ENCODE assay signal across 29 cellular contexts in the genomic region with DNA sequence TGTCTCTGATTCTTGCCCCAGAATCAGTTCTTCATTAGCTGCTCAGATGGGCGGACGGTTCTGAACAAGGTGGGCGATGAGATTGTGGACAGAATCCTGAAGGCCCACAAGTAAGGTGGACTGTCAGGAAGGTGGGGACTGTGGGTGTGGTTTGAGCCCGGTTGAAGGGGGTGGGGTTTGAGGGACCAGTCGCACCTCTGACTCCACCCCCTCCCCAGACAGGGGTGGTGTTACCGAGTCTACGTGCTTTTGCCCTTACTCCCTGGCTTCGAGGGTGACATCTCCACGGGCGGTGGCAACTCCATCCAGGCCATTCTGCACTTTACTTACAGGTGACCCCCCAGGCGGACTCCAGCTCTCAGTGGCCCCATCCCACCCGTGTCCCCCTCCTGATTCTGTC. TPM values are rescaled to one million over a fixed set of nuclear protein-coding genes. Genes with fewer than 3 reads are reported as not detected.
"Had no signal": no experiment of that assay in that cellular context is flagged by ENCODE, and none has a peak within 500 bp of the region (broad histone marks: within the 10 kb centered on the region; RNA-seq: fewer than 3 reads in every experiment).

No MANE protein-coding gene starts in this region.

- H3K27ac Mint-ChIP-seq: activated CD4-positive, alpha-beta memory T cell treated with anti-CD3 and anti-CD28 coated beads, Interleukin-2, amount 10 ng/mL, durations not matched to agents 7 days and 5 days; activated CD4-positive, alpha-beta T cell treated with anti-CD3 and anti-CD28 coated beads for 36 hours; activated naive CD4-positive, alpha-beta T cell treated with anti-CD3 and anti-CD28 coated beads for 36 hours; activated naive CD8-positive, alpha-beta T cell; activated T-helper 17 cell treated with anti-CD3 and anti-CD28 coated beads, Interleukin-2, amount 50 U/mL, for 72 hours; brain; T-helper 17 cell had no signal

- H3K4me3 Mint-ChIP-seq: activated CD4-positive, alpha-beta memory T cell treated with anti-CD3 and anti-CD28 coated beads, Interleukin-2, amount 10 ng/mL, durations not matched to agents 7 days and 5 days; activated CD4-positive, alpha-beta T cell treated with anti-CD3 and anti-CD28 coated beads for 36 hours; activated naive CD4-positive, alpha-beta T cell treated with anti-CD3 and anti-CD28 coated beads for 36 hours; activated naive CD8-positive, alpha-beta T cell; activated T-helper 17 cell treated with anti-CD3 and anti-CD28 coated beads, Interleukin-2, amount 50 U/mL, for 72 hours; brain; central memory CD8-positive, alpha-beta T cell; T-helper 17 cell had no signal

- H3K36me3 Mint-ChIP-seq: activated naive CD8-positive, alpha-beta T cell had no signal

- H3K27me3 Mint-ChIP-seq: activated CD4-positive, alpha-beta memory T cell treated with anti-CD3 and anti-CD28 coated beads, Interleukin-2, amount 10 ng/mL, durations not matched to agents 7 days and 5 days; activated CD4-positive, alpha-beta T cell treated with anti-CD3 and anti-CD28 coated beads for 36 hours; activated naive CD8-positive, alpha-beta T cell; activated T-helper 17 cell treated with anti-CD3 and anti-CD28 coated beads, Interleukin-2, amount 50 U/mL, for 72 hours; brain; central memory CD8-positive, alpha-beta T cell; T-helper 17 cell had no signal

- ATAC-seq: activated CD4-positive, alpha-beta T cell treated with anti-CD3 and anti-CD28 coated beads for 36 hours; activated T-helper 17 cell treated with anti-CD3 and anti-CD28 coated beads, Interleukin-2, amount 50 U/mL, for 72 hours; T-helper 17 cell had no signal

- H3K27ac ChIP-seq: SJSA1 had no signal

- H3K4me1 Mint-ChIP-seq: activated CD4-positive, alpha-beta memory T cell treated with anti-CD3 and anti-CD28 coated beads, Interleukin-2, amount 10 ng/mL, durations not matched to agents 7 days and 5 days; activated CD4-positive, alpha-beta T cell treated with anti-CD3 and anti-CD28 coated beads for 36 hours; brain; central memory CD8-positive, alpha-beta T cell had no signal

- H3K4me3 ChIP-seq: SJSA1 had no signal

- DNase-seq: activated CD4-positive, alpha-beta memory T cell treated with anti-CD3 and anti-CD28 coated beads, Interleukin-2, amount 10 ng/mL, durations not matched to agents 7 days and 5 days; activated CD4-positive, alpha-beta T cell treated with anti-CD3 and anti-CD28 coated beads for 36 hours; activated CD4-positive, alpha-beta T cell treated with anti-CD3 and anti-CD28 coated beads, Interleukin-2, amount 50 U/mL, for 1 hour; activated CD4-positive, CD25-positive, alpha-beta regulatory T cell; activated gamma-delta T cell; activated naive CD4-positive, alpha-beta T cell treated with anti-CD3 and anti-CD28 coated beads for 36 hours; activated T-cell treated with anti-CD3 and anti-CD28 coated beads for 4 hours; activated T-cell treated with anti-CD3 and anti-CD28 coated beads, Interleukin-2, amount 50 U/mL, for 48 hours; amygdala; MM.1S; NCI-H1105; NCI-H1436; NCI-H1694 treated with DMSO at 0.1 percent for 48 hours; NCI-H2081 treated with DMSO at 0.1 percent for 48 hours; NCI-H2227 treated with DMSO at 0.1 percent for 48 hours; NCI-H446 treated with DMSO at 0.1 percent for 48 hours; NCI-H524 treated with DMSO at 0.1 percent for 48 hours; NCI-H748 treated with DMSO at 0.1 percent for 48 hours; OCI-M1; SHP77; T-helper 17 cell; T-helper 9 cell had no signal

- H3K9me3 Mint-ChIP-seq: activated CD4-positive, alpha-beta memory T cell treated with anti-CD3 and anti-CD28 coated beads, Interleukin-2, amount 10 ng/mL, durations not matched to agents 7 days and 5 days; activated naive CD4-positive, alpha-beta T cell treated with anti-CD3 and anti-CD28 coated beads for 36 hours; activated T-helper 17 cell treated with anti-CD3 and anti-CD28 coated beads, Interleukin-2, amount 50 U/mL, for 72 hours; central memory CD8-positive, alpha-beta T cell had no signal

- H3K9me3 ChIP-seq: SJSA1 had no signal

- H3K27me3 ChIP-seq: SJSA1 had no signal

RNA-seq across cellular contexts. Expression of gene GLTPD2, which starts 29.5 kb away (rescaled TPM):
- total RNA-seq: activated CD4-positive, alpha-beta memory T cell treated with anti-CD3 and anti-CD28 coated beads, Interleukin-2, amount 10 ng/mL, durations not matched to agents 7 days and 5 days; activated CD4-positive, alpha-beta T cell treated with anti-CD3 and anti-CD28 coated beads for 36 hours; activated CD8-positive, alpha-beta memory T cell treated with anti-CD3 and anti-CD28 coated beads for 36 hours; activated naive CD4-positive, alpha-beta T cell treated with anti-CD3 and anti-CD28 coated beads for 36 hours; activated T-helper 17 cell treated with anti-CD3 and anti-CD28 coated beads, Interleukin-2, amount 50 U/mL, for 72 hours; astrocyte; SJSA1 had no signal
